15 cellular contexts compared by ENCODE assay signal in the genomic region with DNA sequence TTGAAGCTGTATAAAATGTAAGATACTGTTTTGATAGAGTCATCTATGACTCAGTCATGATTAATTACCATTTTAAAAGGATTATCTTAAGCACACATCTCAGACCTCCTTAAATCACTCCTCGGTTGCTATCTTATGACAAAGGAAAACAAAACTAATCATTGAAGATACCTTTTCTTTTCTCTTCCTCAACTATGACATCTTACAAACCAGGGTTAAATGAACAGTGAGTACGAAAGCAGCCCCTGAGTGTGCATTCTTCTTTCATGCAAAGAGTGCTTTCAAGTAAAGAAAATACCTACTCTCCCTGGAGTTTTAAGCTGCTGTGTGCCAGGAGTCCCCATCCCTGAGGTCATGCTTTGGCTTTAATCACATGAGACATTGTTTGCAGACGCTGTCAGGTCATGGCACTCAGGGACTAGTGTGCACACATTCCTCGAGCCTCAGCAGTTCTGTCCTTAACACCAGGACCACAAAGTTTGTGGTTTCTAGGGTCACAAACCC.
DNase-seq lines count a peak whose midpoint lies in the region; ATAC-seq and TF ChIP-seq lines count a peak whose summit lies in the region.
"Had no signal": no experiment of that assay in that cellular context is flagged by ENCODE, and none has a peak within 500 bp of the region (broad histone marks: within the 10 kb centered on the region; RNA-seq: fewer than 3 reads in every experiment).

No MANE protein-coding gene starts in this region.

- no peaks in the 10 kb centered on the region for H3K36me3 Mint-ChIP-seq in neural progenitor cell

- ATAC-seq in Panc1: no peak

- H3K27ac ChIP-seq in Panc1 (ENCODE audit: low read length) (no peak overlapping the region), epithelial cell of prostate (no peak overlapping the region), neural progenitor cell (no peak overlapping the region)
- H3K27ac ChIP-seq: SJCRH30, upper lobe of left lung had no signal

- H3K27ac Mint-ChIP-seq in neural progenitor cell: peak overlapping the region; percentile 9
- H3K27ac Mint-ChIP-seq: activated naive CD4-positive, alpha-beta T cell treated with anti-CD3 and anti-CD28 coated beads for 36 hours; CD4-positive, alpha-beta T cell had no signal

- peaks cover 5% of the 10 kb centered on the region for H3K9me3 Mint-ChIP-seq in neural progenitor cell
- H3K9me3 Mint-ChIP-seq: activated naive CD4-positive, alpha-beta T cell treated with anti-CD3 and anti-CD28 coated beads for 36 hours; CD4-positive, alpha-beta T cell had no signal

- H3K9me3 ChIP-seq in Panc1 (ENCODE audit: control insufficient read depth, insufficient read depth, low read depth, low read length) (no peaks in the 10 kb centered on the region), neural progenitor cell (ENCODE audit: low read depth) (no peaks in the 10 kb centered on the region)
- H3K9me3 ChIP-seq: SJCRH30, upper lobe of left lung had no signal

- H3K4me1 ChIP-seq in Panc1 (ENCODE audit: control insufficient read depth, insufficient read depth, low read length) (no peaks in the 10 kb centered on the region), neural progenitor cell (peaks cover 43% of the 10 kb centered on the region)

- no TSS peak for BruUV-seq in Panc1 (replicated peaks; lab: Mats Ljungman, UMichigan)

- H3K4me3 ChIP-seq in Panc1 (ENCODE audit: low read depth in 2 of 2, low read length in 2 of 2) (no peak overlapping the region), neural progenitor cell (no peak overlapping the region)
- H3K4me3 ChIP-seq: SJCRH30, upper lobe of left lung had no signal

- peak overlapping the region; percentile 15 for H3K4me3 Mint-ChIP-seq in neural progenitor cell
- H3K4me3 Mint-ChIP-seq: activated naive CD4-positive, alpha-beta T cell treated with anti-CD3 and anti-CD28 coated beads for 36 hours; CD4-positive, alpha-beta T cell had no signal

- no peaks in the 10 kb centered on the region for H3K79me2 ChIP-seq in neural progenitor cell (ENCODE audit: low read depth)

- in situ Hi-C loops in Caki2 (cut with HindIII; ENCODE audit: low pct_unique_long_range_greater_than_20kb, low sequenced_read_pairs): no loop called here
- in situ Hi-C loops in Panc1 (cut with HindIII; ENCODE audit: low pct_unique_long_range_greater_than_20kb, low sequenced_read_pairs): no loop called here

- H3K27me3 ChIP-seq in Panc1 (ENCODE audit: control insufficient read depth, insufficient read depth, low read length) (no peaks in the 10 kb centered on the region), neural progenitor cell (no peaks in the 10 kb centered on the region)
- H3K27me3 ChIP-seq: SJCRH30, upper lobe of left lung had no signal

- H3K27me3 Mint-ChIP-seq in neural progenitor cell (ENCODE audit: insufficient read depth, low read depth): peaks cover 4% of the 10 kb centered on the region
- H3K27me3 Mint-ChIP-seq: CD4-positive, alpha-beta T cell had no signal

- intact Hi-C loops in Panc1 (cut with micrococcal nuclease; ENCODE audit: unreplicated experiment): no loop called here

- TF ChIP-seq CTCF in Panc1 (IDR thresholded peaks at IDR 0.05) (no peak), neural progenitor cell (IDR thresholded peaks at IDR 0.05) (no peak)

- H4K20me1 ChIP-seq in neural progenitor cell (ENCODE audit: low read depth): no peaks in the 10 kb centered on the region

- no peak overlapping the region for H3K4me2 ChIP-seq in neural progenitor cell

- peaks cover 59% of the 10 kb centered on the region for H3K4me1 Mint-ChIP-seq in neural progenitor cell

- no peaks in the 10 kb centered on the region for H3K36me3 ChIP-seq in Panc1 (ENCODE audit: control insufficient read depth, insufficient read depth, low read length)
- no peaks in the 10 kb centered on the region for H3K36me3 ChIP-seq in neural progenitor cell
- H3K36me3 ChIP-seq: SJCRH30, upper lobe of left lung had no signal

- H3K9ac ChIP-seq in neural progenitor cell: no peak overlapping the region

- H3F3A ChIP-seq in neural progenitor cell (ENCODE audit: low read depth): peaks cover 12% of the 10 kb centered on the region

- H2AFZ ChIP-seq in neural progenitor cell (replicated peaks): no peak overlapping the region

- DNase-seq in Caki2 (ENCODE audit: low read depth) (peak; percentile 99), Panc1 (ENCODE audit: low read depth, low spot score) (peak; percentile 8), epithelial cell of prostate (ENCODE audit: low read depth, low spot score) (peak; percentile 29), neural progenitor cell (ENCODE audit: low spot score) (peak; percentile 18), DMS 273 (lab: John Stamatoyannopoulos, UW; ENCODE audit: unreplicated experiment) (no peak), iPS-NIHi11 (ENCODE audit: low spot score) (no peak)
- DNase-seq in stimulated activated naive CD4-positive, alpha-beta T cell (lab: John Stamatoyannopoulos, UW): no peak
- DNase-seq in central memory CD4-positive, alpha-beta T cell: no peak
- DNase-seq: activated CD4-positive, alpha-beta T cell treated with anti-CD3 and anti-CD28 coated beads for 4 hours; activated naive CD4-positive, alpha-beta T cell treated with anti-CD3 and anti-CD28 coated beads for 36 hours; CD4-positive, alpha-beta T cell; erythroblast; left cardiac atrium; SJCRH30; upper lobe of left lung had no signal

- CTCF ChIA-PET in Panc1 (lab: Charles Lee): interaction anchor here (1.0 kb wide), 1 partner anchor 49 kb away, joined by 3 read pairs; no protein-coding TSS in a partner anchor

- POLR2A ChIA-PET in Panc1 (lab: Charles Lee): no interaction called here

Comparison
In these comparisons a context has a peak if more than half of its experiments do, and no peak if none do; other contexts are left out.
1. DNase-seq: peak in Caki2 (single experiment), Panc1 (single experiment), epithelial cell of prostate (single experiment) and neural progenitor cell (single experiment); none in DMS 273 (single experiment), stimulated activated naive CD4-positive, alpha-beta T cell (0 of 6), iPS-NIHi11 (single experiment) and central memory CD4-positive, alpha-beta T cell (single experiment).